ENCODE assay signal across 13 cellular contexts in genomic region chr12:112149596-112149995, GRCh38. TPM values are rescaled to one million over a fixed set of nuclear protein-coding genes. Genes with fewer than 3 reads are reported as not detected.
DNase-seq lines count a peak whose midpoint lies in the region; ATAC-seq and TF ChIP-seq lines count a peak whose summit lies in the region.
"Had no signal": no experiment of that assay in that cellular context is flagged by ENCODE, and none has a peak within 500 bp of the region (broad histone marks: within the 10 kb centered on the region; RNA-seq: fewer than 3 reads in every experiment).

No MANE protein-coding gene starts in this region.

- peak; percentile 9 for DNase-seq in AG20443 (ENCODE audit: low spot score)
- peak; percentile 52 for DNase-seq in epithelial cell of prostate (ENCODE audit: low read depth, low spot score)
- peak; percentile 22 for DNase-seq in mucosa of gallbladder (ENCODE audit: low spot score)
- DNase-seq in mucosa of descending colon, result no peak
- no peak for DNase-seq in CD1c-positive myeloid dendritic cell (ENCODE audit: extremely low spot score)
- no peak for DNase-seq in NCI-H748 (lab: John Stamatoyannopoulos, UW; ENCODE audit: unreplicated experiment)
- DNase-seq: NCI-H1436 treated with DMSO at 0.1 percent for 48 hours, NCI-H524, T-helper 2 cell had no signal

- intact Hi-C loops in mucosa of descending colon (cut with DNase I, micrococcal nuclease), result no loop called here

- ATAC-seq in GM19463 (IDR thresholded peaks at IDR 0.05; ENCODE audit: unreplicated experiment), result peak; percentile 53
- no peak for ATAC-seq in HG02840 (IDR thresholded peaks at IDR 0.05; ENCODE audit: low FRiP score, unreplicated experiment)
- ATAC-seq in mucosa of descending colon, result no peak
- ATAC-seq: K562 had no signal

- no peaks in the 10 kb centered on the region for H3K4me1 ChIP-seq in mucosa of descending colon (ENCODE audit: low read depth)
- H3K4me1 ChIP-seq: ascending aorta had no signal

- H3K9me3 ChIP-seq in mucosa of descending colon, result no peaks in the 10 kb centered on the region
- H3K9me3 ChIP-seq: ascending aorta had no signal

- no peak for TF ChIP-seq CTCF in mucosa of descending colon (IDR thresholded peaks at IDR 0.05)

- H3K27ac ChIP-seq in epithelial cell of prostate, result peak overlapping the region; percentile 67
- H3K27ac ChIP-seq: ascending aorta had no signal

- H3K36me3 ChIP-seq in mucosa of descending colon (ENCODE audit: low read depth), result peaks cover 5% of the 10 kb centered on the region

- no peak overlapping the region for H3K4me3 ChIP-seq in mucosa of descending colon
- H3K4me3 ChIP-seq: ascending aorta, K562 had no signal

RNA-seq across cellular contexts. Expression of gene TRAFD1, which starts 24.2 kb away (rescaled TPM):
- total RNA-seq in mucosa of gallbladder (28.1 TPM), mucosa of descending colon (10 to 100 TPM; 34.0 to 59.6 (median 35.9) TPM)

RNA-seq across cellular contexts. Expression of gene NAA25, which starts 41.0 kb away (rescaled TPM):
- 15.8 TPM for total RNA-seq in mucosa of gallbladder
- total RNA-seq in mucosa of descending colon, result 10 to 100 TPM; 16.8 to 29.2 (median 17.9) TPM

Comparison
In these comparisons a context has a peak if more than half of its experiments do, and no peak if none do; other contexts are left out.
1. DNase-seq: peak in AG20443 (single experiment), epithelial cell of prostate (single experiment) and mucosa of gallbladder (single experiment); none in mucosa of descending colon (0 of 3), CD1c-positive myeloid dendritic cell (single experiment) and NCI-H748 (single experiment).